10 cellular contexts compared by ENCODE assay signal in the genomic region with DNA sequence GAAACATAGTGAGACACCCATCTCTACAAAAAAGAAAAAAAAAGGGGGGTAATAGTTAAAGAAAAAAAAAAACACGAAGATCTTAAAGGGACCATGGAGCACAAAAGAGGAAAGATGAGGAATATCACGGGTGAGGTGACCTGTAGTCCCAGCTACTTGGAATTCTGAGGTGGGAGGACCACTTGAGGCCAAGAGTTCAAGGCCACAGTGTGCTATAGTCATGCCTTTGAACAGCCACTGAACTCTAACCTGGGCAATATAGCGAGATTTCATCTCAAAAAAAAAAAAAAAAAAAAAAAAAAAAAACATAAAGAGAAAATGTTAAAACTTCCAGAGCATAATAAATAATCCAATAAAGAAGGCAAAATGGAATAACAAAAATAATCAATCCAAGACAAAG. TPM values are rescaled to one million over a fixed set of nuclear protein-coding genes. Genes with fewer than 3 reads are reported as not detected.
"Had no signal": no experiment of that assay in that cellular context is flagged by ENCODE, and none has a peak within 500 bp of the region (broad histone marks: within the 10 kb centered on the region; RNA-seq: fewer than 3 reads in every experiment).

No MANE protein-coding gene starts in this region.

- H3K27ac ChIP-seq: HL-60, KMS-11 had no signal

- H3K4me3 ChIP-seq: K562 had no signal

- FAIRE-seq: HTR-8/SVneo, K562 had no signal

- H3K4me2 ChIP-seq: KMS-11 had no signal

- H3K9ac ChIP-seq: KMS-11 had no signal

- DNase-seq: IMR-90, KBM-7, KG1 had no signal

RNA-seq across cellular contexts. Expression of gene AKR1D1, which starts 23.6 kb away (rescaled TPM):
- total RNA-seq: HT-29, HT1080, IMR-90, K562 had no signal
- polyA plus RNA-seq: IgD-negative memory B cell, IMR-90, K562 had no signal
